Comparison of ENCODE assay signal across 38 cellular contexts in the genomic region with DNA sequence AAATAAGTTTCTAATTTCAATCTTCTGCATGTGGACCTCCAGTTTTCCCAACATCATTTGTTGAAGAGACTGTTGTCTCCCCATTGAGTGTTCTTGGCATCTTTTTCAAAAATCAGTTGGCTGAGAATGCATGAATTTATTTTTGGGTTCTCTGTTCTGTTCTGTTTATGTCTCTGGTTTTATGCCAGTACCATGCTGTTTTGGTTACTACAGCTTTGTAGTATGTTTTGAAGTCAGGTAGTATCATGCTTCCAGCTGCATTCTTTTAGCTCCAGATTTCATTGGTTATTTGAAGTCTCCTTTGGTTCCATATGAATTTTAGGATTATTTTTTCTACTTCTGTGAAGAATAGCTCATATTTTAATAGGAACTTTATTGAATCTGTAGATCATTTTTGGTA. TPM values are rescaled to one million over a fixed set of nuclear protein-coding genes. Genes with fewer than 3 reads are reported as not detected.
"Had no signal": no experiment of that assay in that cellular context is flagged by ENCODE, and none has a peak within 500 bp of the region (broad histone marks: within the 10 kb centered on the region; RNA-seq: fewer than 3 reads in every experiment).

No MANE protein-coding gene starts in this region.

- H3K4me3 ChIP-seq: MG63 had no signal

- H3K9me3 ChIP-seq: MG63 had no signal

- H3K36me3 ChIP-seq: MG63 had no signal

- DNase-seq: Karpas-422, Kasumi-1, MG63, MM.1S, MV-4-11, NCI-H1048, NCI-H1092, NCI-H1092 treated with DMSO at 0.1 percent for 48 hours, NCI-H1105, NCI-H1105 treated with DMSO at 0.1 percent for 48 hours, NCI-H1417, NCI-H1417 treated with DMSO at 0.1 percent for 48 hours, NCI-H1436, NCI-H1436 treated with DMSO at 0.1 percent for 48 hours, NCI-H146, NCI-H1694, NCI-H1694 treated with DMSO at 0.1 percent for 48 hours, NCI-H187, NCI-H187 treated with DMSO at 0.1 percent for 48 hours, NCI-H1930, NCI-H2029, NCI-H2081, NCI-H2081 treated with DMSO at 0.1 percent for 48 hours, NCI-H2107, NCI-H2171, NCI-H2171 treated with DMSO at 0.1 percent for 48 hours, NCI-H2227 treated with DMSO at 0.1 percent for 48 hours, NCI-H226, NCI-H345, NCI-H446, NCI-H446 treated with DMSO at 0.1 percent for 48 hours, NCI-H510A, NCI-H510A treated with DMSO at 0.1 percent for 48 hours, NCI-H524, NCI-H524 treated with DMSO at 0.1 percent for 48 hours had no signal

RNA-seq across cellular contexts. Expression of a gene that starts 21.2 kb away (rescaled TPM):
- total RNA-seq: LHCN-M2, M059J, NCI-H460 had no signal
